ENCODE assay signal across 1 cellular context in genomic region chr7:107581387-107582013, GRCh38.
TF ChIP-seq lines count a peak whose summit lies in the region.

No MANE protein-coding gene starts in this region.

TF ChIP-seq in HepG2, 621 proteins besides CTCF, POLR2A, EP300 and RAD21:
- TF ChIP-seq ARNTL (CRISPR knock-in tag; IDR thresholded peaks at IDR 0.05) (no peak), ZNF101 (CRISPR knock-in tag; IDR thresholded peaks at IDR 0.05; ENCODE audit: borderline replicate concordance, low read depth) (no peak), TARDBP (CRISPR knock-in tag; IDR thresholded peaks at IDR 0.05) (no peak), HES4 (CRISPR knock-in tag; IDR thresholded peaks at IDR 0.05; ENCODE audit: borderline replicate concordance) (no peak)
